Comparison of ENCODE assay signal across 1 cellular context in the genomic region with DNA sequence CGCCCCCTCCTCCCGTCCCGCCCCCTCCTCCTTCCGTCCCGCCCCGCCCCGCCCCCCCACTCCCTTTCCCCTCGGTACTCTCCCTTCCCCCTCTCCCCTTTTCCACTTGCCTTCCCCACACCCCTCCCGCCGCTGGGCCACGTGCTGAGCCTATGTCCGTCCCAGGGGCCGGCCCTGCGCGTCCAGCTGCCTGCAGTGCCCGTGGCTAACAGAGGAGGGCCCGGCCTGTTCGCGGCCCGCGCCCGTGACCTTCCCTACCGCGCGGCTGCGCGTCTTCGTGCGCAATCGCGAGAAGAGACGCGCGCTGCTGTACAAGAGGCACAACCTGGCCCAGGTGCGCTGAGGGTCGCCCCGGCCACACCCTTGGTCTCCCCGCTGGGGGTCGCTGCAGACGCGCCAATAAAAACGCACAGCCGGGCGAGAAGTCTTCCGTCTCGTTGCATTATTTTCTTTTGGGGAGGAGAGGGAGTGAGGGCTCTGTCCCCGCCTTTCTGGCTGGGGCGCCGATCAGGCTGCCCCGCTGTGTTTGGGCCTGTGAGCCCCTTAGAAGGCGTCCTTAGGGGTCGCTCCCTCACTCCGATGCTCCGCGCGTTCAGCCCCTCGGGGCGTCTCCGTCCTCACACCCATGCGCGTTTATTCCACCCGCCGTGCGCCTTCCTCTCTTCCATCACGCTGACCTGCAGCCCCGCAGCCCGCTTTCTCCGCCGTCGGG.
TF ChIP-seq lines count a peak whose summit lies in the region.

No MANE protein-coding gene starts in this region.

TF ChIP-seq in HEK293T, 16 proteins besides CTCF, POLR2A, EP300 and RAD21:
- TF ChIP-seq L3MBTL2 (conservative IDR thresholded peaks at IDR 0.05) (peak; percentile 93), FOXA1 (IDR thresholded peaks at IDR 0.05) (no peak), CTBP1 (IDR thresholded peaks at IDR 0.05; ENCODE audit: borderline replicate concordance) (peak; percentile 88)
